18 cellular contexts compared by ENCODE assay signal in the genomic region with DNA sequence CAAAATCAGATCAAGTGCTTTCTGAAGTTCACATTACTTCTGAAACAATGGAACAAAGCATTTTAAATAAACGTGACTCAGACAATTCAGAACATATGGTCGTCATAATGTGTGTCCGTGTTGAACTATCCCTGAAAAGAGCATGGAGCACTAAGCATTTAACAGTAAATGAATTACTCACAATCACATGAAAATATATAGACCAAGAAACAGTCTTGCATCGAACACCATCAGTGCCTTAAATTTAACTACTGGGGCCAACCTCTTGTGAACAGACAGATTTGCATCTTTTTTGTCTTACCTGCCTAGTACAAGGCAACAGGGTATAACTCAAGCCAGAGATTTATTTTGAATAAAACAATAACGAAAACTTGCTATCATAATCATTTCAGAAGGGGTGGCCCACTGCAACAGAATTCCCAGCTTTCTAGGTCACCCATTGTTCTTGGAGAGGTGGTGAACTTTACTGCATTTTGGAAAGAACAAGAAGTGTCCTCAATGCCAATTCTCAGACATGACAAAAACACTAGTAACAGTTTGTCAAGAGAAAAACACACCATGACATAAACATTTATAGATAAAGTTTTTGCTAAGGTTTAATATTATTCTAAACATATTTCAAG.
"Had no signal": no experiment of that assay in that cellular context is flagged by ENCODE, and none has a peak within 500 bp of the region (broad histone marks: within the 10 kb centered on the region; RNA-seq: fewer than 3 reads in every experiment).

No MANE protein-coding gene starts in this region.

- H3K9me3 ChIP-seq: esophagus muscularis mucosa, gastroesophageal sphincter, heart right ventricle, left lung, lower lobe of right lung had no signal

- H3K36me3 ChIP-seq: esophagus muscularis mucosa, gastroesophageal sphincter, heart right ventricle, left lung, lower lobe of right lung had no signal

- H3K4me1 ChIP-seq: esophagus muscularis mucosa, foreskin keratinocyte, gastroesophageal sphincter, heart right ventricle, lower lobe of right lung had no signal

- DNase-seq: cerebellar nuclear complex; dermis blood vessel endothelial cell; effector CD8-positive, alpha-beta T cell; effector memory CD8-positive, alpha-beta T cell; endodermal cell; erythroblast; foreskin keratinocyte; glutamatergic neuron; heart right ventricle; left cardiac atrium; left lung; left ventricle myocardium superior; lower lobe of right lung; mesendoderm had no signal

- H3K27ac ChIP-seq: coronary artery, epithelial cell of prostate, esophagus muscularis mucosa, foreskin keratinocyte, gastroesophageal sphincter, heart right ventricle, left lung, lower lobe of right lung had no signal

- H3K4me3 ChIP-seq: coronary artery, esophagus muscularis mucosa, gastroesophageal sphincter, heart right ventricle, left lung, lower lobe of right lung had no signal

- ATAC-seq: effector memory CD8-positive, alpha-beta T cell; foreskin keratinocyte; gastroesophageal sphincter; heart right ventricle; left cardiac atrium; left lung; left ventricle myocardium superior; lower lobe of right lung had no signal

- H3K27me3 ChIP-seq: esophagus muscularis mucosa, gastroesophageal sphincter, left lung had no signal
